8 cellular contexts compared by ENCODE assay signal in genomic region chr19:9673912-9674668, GRCh38. TPM values are rescaled to one million over a fixed set of nuclear protein-coding genes. Genes with fewer than 3 reads are reported as not detected.
DNase-seq lines count a peak whose midpoint lies in the region; ATAC-seq, FAIRE-seq and TF ChIP-seq lines count a peak whose summit lies in the region.

No MANE protein-coding gene starts in this region.

- intact Hi-C loops in CD8-positive, alpha-beta T cell (cut with DNase I, micrococcal nuclease): loop anchor here (1.0 to 10.0 kb wide), 4 partner anchors 53 to 533 kb away; partner anchors contain the start of genes ZNF317 (in 1 of the 2), ZNF559 (in 1 of the 2) and ZNF561 (in 1 of the 2)
- intact Hi-C loops in heart right ventricle (cut with DNase I): loop anchor here in 7 of 10 donors (2.0 to 10.0 kb wide), 6 partner anchors 49 to 111 kb away; partner anchors contain the start of genes ZNF561 (in 4 of the 7) and ZNF846 (in 3 of the 7)

- peaks cover 47% of the 10 kb centered on the region for H3K36me3 Mint-ChIP-seq in CD8-positive, alpha-beta T cell
- peaks cover 35 to 55% of the 10 kb centered on the region in 2 donors for H3K36me3 Mint-ChIP-seq in activated T-cell treated with anti-CD3 and anti-CD28 coated beads, Interleukin-2, amount 50 U/mL, for 72 hours (ENCODE audit: insufficient read depth in 2 of 2)

- WGBS in heart right ventricle, 2 donors: 33% methylated on average over 15 of the region's 15 CpGs

- POLR2A ChIA-PET in CD8-positive, alpha-beta T cell (lab: Charles Lee): interaction anchor here (0.7 kb wide), 1 partner anchor 570 kb away, joined by 5 read pairs; no protein-coding TSS in a partner anchor

- peaks cover 26% of the 10 kb centered on the region for H3K79me2 ChIP-seq in KMS-11 (ENCODE audit: insufficient read depth, low read depth)

- H3K27ac Mint-ChIP-seq in CD8-positive, alpha-beta T cell: peak overlapping the region; percentile 99
- peak overlapping the region; percentile 96 for H3K27ac Mint-ChIP-seq in activated T-cell treated with anti-CD3 and anti-CD28 coated beads, Interleukin-2, amount 50 U/mL, for 72 hours

- FAIRE-seq in urothelium cell line (lab: Jason Lieb, UNC): no peak

- H3K4me1 ChIP-seq in CD8-positive, alpha-beta T cell (ENCODE audit: insufficient read depth, low read length): no peaks in the 10 kb centered on the region
- no peaks in the 10 kb centered on the region for H3K4me1 ChIP-seq in KMS-11 (ENCODE audit: low read depth, poor library complexity, severe bottlenecking)
- H3K4me1 ChIP-seq in heart right ventricle: peaks cover 0 to 17% (median 4%) of the 10 kb centered on the region in 9 donors
- no peaks in the 10 kb centered on the region for H3K4me1 ChIP-seq in skeletal muscle satellite cell (ENCODE audit: control insufficient read depth, insufficient read depth, low read length)

- H3K4me3 ChIP-seq in CD8-positive, alpha-beta T cell (ENCODE audit: low read depth, low read length): peak overlapping the region; percentile 90
- no peak overlapping the region for H3K4me3 ChIP-seq in KMS-11 (IDR thresholded peaks at IDR 0.05; ENCODE audit: insufficient read depth, low read depth, low read length)
- peak overlapping the region; percentile 55 to 93 (median 74) for H3K4me3 ChIP-seq in heart right ventricle
- peak overlapping the region; percentile 87 for H3K4me3 ChIP-seq in skeletal muscle satellite cell (ENCODE audit: low read length)

- TF ChIP-seq CTCF in CD8-positive, alpha-beta T cell (IDR thresholded peaks at IDR 0.05): no peak
- TF ChIP-seq CTCF in KMS-11 (conservative IDR thresholded peaks at IDR 0.05; ENCODE audit: low read depth, low read length): no peak
- no peak for TF ChIP-seq CTCF in heart right ventricle (IDR thresholded peaks at IDR 0.05)

- peaks cover 16% of the 10 kb centered on the region for H3K9me3 ChIP-seq in CD8-positive, alpha-beta T cell (ENCODE audit: low read length)
- H3K9me3 ChIP-seq in heart right ventricle (peaks cover 0 to 48% (median 16%) of the 10 kb centered on the region in 11 donors), skeletal muscle satellite cell (replicated peaks; ENCODE audit: low read length) (peaks cover 15% of the 10 kb centered on the region)

- no peaks in the 10 kb centered on the region for H3K27me3 ChIP-seq in CD8-positive, alpha-beta T cell (ENCODE audit: insufficient read depth, low read length)
- H3K27me3 ChIP-seq in KMS-11 (ENCODE audit: insufficient read depth, low read depth): no peaks in the 10 kb centered on the region
- H3K27me3 ChIP-seq in heart right ventricle: no peaks in the 10 kb centered on the region
- H3K27me3 ChIP-seq in skeletal muscle satellite cell (ENCODE audit: control insufficient read depth, insufficient read depth, low read length): no peaks in the 10 kb centered on the region

- H3K4me2 ChIP-seq in KMS-11 (peak overlapping the region; percentile 57), skeletal muscle satellite cell (ENCODE audit: low read length) (peak overlapping the region; percentile 81)

- no peaks in the 10 kb centered on the region for H3K27me3 Mint-ChIP-seq in CD8-positive, alpha-beta T cell (ENCODE audit: low read depth)
- H3K27me3 Mint-ChIP-seq in activated T-cell treated with anti-CD3 and anti-CD28 coated beads, Interleukin-2, amount 50 U/mL, for 72 hours (ENCODE audit: low read depth): no peaks in the 10 kb centered on the region

- H3K4me3 Mint-ChIP-seq in CD8-positive, alpha-beta T cell: peak overlapping the region; percentile 97
- H3K4me3 Mint-ChIP-seq in activated T-cell treated with anti-CD3 and anti-CD28 coated beads, Interleukin-2, amount 50 U/mL, for 72 hours: peak overlapping the region; percentile 81 to 85

- CTCF ChIA-PET in CD8-positive, alpha-beta T cell (lab: Charles Lee): no interaction called here

- peak overlapping the region; percentile 80 for H3K27ac ChIP-seq in CD8-positive, alpha-beta T cell (ENCODE audit: low read depth, low read length)
- peak overlapping the region; percentile 78 for H3K27ac ChIP-seq in KMS-11
- H3K27ac ChIP-seq in heart right ventricle: peak overlapping the region; percentile 84 to 98 (median 96)

- H3K9ac ChIP-seq in KMS-11: peak overlapping the region; percentile 75
- H3K9ac ChIP-seq in skeletal muscle satellite cell (ENCODE audit: low read depth, low read length): peak overlapping the region; percentile 90

- peaks cover 27% of the 10 kb centered on the region for H3K4me1 Mint-ChIP-seq in CD8-positive, alpha-beta T cell (ENCODE audit: low read depth)
- peaks cover 24% of the 10 kb centered on the region for H3K4me1 Mint-ChIP-seq in activated T-cell treated with anti-CD3 and anti-CD28 coated beads, Interleukin-2, amount 50 U/mL, for 72 hours (ENCODE audit: low read depth)

- ATAC-seq in CD8-positive, alpha-beta T cell: no peak
- peak; percentile 71 to 83 for ATAC-seq in activated T-cell treated with anti-CD3 and anti-CD28 coated beads, Interleukin-2, amount 50 U/mL, for 72 hours (replicated peaks in 1 of 2)
- ATAC-seq in heart right ventricle (peak in 3 of 8 donors; percentile 24 to 41 (median 33)), GM18502 (IDR thresholded peaks at IDR 0.05; ENCODE audit: poor library complexity, unreplicated experiment) (no peak)

- no peaks in the 10 kb centered on the region for H4K20me1 ChIP-seq in KMS-11 (ENCODE audit: insufficient read depth)

- H2AFZ ChIP-seq in KMS-11 (ENCODE audit: low read depth): peak overlapping the region; percentile 89

- H3K36me3 ChIP-seq in CD8-positive, alpha-beta T cell (ENCODE audit: insufficient read depth, low read length): peaks cover 5% of the 10 kb centered on the region
- no peaks in the 10 kb centered on the region for H3K36me3 ChIP-seq in KMS-11 (ENCODE audit: insufficient read depth)
- H3K36me3 ChIP-seq in heart right ventricle: peaks cover 0 to 36% (median 4%) of the 10 kb centered on the region in 9 donors
- H3K36me3 ChIP-seq in skeletal muscle satellite cell (ENCODE audit: insufficient read depth, low read length): peaks cover 36% of the 10 kb centered on the region

- peaks cover 24% of the 10 kb centered on the region for H3K9me3 Mint-ChIP-seq in CD8-positive, alpha-beta T cell
- H3K9me3 Mint-ChIP-seq in activated T-cell treated with anti-CD3 and anti-CD28 coated beads, Interleukin-2, amount 50 U/mL, for 72 hours: peaks cover 15 to 27% of the 10 kb centered on the region in 2 donors

- DNase-seq in CD8-positive, alpha-beta T cell: no peak
- DNase-seq in activated T-cell treated with anti-CD3 and anti-CD28 coated beads, Interleukin-2, amount 50 U/mL, for 72 hours: peak; percentile 55 to 64
- no peak for DNase-seq in heart right ventricle
- no peak for DNase-seq in HuH-7.5 (ENCODE audit: low spot score)
- DNase-seq in urothelium cell line (ENCODE audit: low spot score): no peak

RNA-seq across cellular contexts. Expression of gene ZNF562, which starts 0.8 kb away (rescaled TPM):
- 10 to 100 TPM; 13.6 to 16.5 TPM for total RNA-seq in CD8-positive, alpha-beta T cell
- total RNA-seq in activated T-cell treated with anti-CD3 and anti-CD28 coated beads, Interleukin-2, amount 50 U/mL, for 72 hours: 10 to 100 TPM; 34.1 to 44.8 TPM
- 10 to 100 TPM; 18.8 to 24.3 (median 21.5) TPM for total RNA-seq in heart right ventricle
- 1 to 10 TPM; 3.4 to 8.1 TPM for polyA plus RNA-seq in heart right ventricle
- total RNA-seq in skeletal muscle satellite cell (2012; rRNA removed): 31.5 and 38.8 TPM in 2 replicates

RNA-seq across cellular contexts. Expression of gene ZNF561, which starts 53.1 kb away (rescaled TPM):
- total RNA-seq in CD8-positive, alpha-beta T cell: 10 to 100 TPM; 35.5 to 39.8 TPM
- total RNA-seq in activated T-cell treated with anti-CD3 and anti-CD28 coated beads, Interleukin-2, amount 50 U/mL, for 72 hours: 10 to 100 TPM; 27.6 to 33.6 TPM
- 10 to 100 TPM; 19.1 to 26.6 (median 23.7) TPM for total RNA-seq in heart right ventricle
- 10 to 100 TPM in 1 of 2 donors, 1 to 10 TPM in 1; 8.2 to 18.6 TPM for polyA plus RNA-seq in heart right ventricle
- 23.4 and 25.1 TPM in 2 replicates for total RNA-seq in skeletal muscle satellite cell (2012; rRNA removed)

Comparison
In these comparisons a context has a peak if more than half of its experiments do, and no peak if none do; other contexts are left out.
1. ATAC-seq: peak in activated T-cell treated with anti-CD3 and anti-CD28 coated beads, Interleukin-2, amount 50 U/mL, for 72 hours (2 of 2); none in CD8-positive, alpha-beta T cell (single experiment) and GM18502 (single experiment).
2. DNase-seq: peak in activated T-cell treated with anti-CD3 and anti-CD28 coated beads, Interleukin-2, amount 50 U/mL, for 72 hours (2 of 2); none in CD8-positive, alpha-beta T cell (0 of 7), heart right ventricle (0 of 2), HuH-7.5 (single experiment) and urothelium cell line (single experiment).
3. Peak in every context shown above with its lines, with median percentiles within 50 percentile points of each other: H3K27ac ChIP-seq.